10 cellular contexts compared by ENCODE assay signal in the genomic region with DNA sequence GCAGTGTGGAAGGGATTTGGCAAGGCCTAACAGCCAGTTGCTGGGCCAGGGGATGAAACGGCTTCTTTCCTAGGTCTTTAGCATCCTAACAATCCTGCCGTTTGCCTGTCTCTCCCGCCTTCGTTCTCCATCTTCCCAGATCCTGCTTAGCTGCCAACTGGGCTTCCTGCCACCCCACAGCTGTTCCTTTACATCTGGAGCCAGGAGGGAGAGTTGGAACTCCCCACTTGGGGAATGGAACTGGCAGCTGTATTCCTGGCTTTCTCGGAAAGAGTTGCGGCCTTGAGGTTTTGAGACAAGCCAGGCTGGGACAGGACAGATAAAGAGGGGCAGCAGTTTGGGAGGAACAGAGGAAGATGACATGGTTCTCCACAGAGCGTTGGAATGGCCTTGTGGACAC. TPM values are rescaled to one million over a fixed set of nuclear protein-coding genes. Genes with fewer than 3 reads are reported as not detected.
DNase-seq lines count a peak whose midpoint lies in the region; TF ChIP-seq lines count a peak whose summit lies in the region.
"Had no signal": no experiment of that assay in that cellular context is flagged by ENCODE, and none has a peak within 500 bp of the region (broad histone marks: within the 10 kb centered on the region; RNA-seq: fewer than 3 reads in every experiment).

No MANE protein-coding gene starts in this region.

- intact Hi-C loops in vagina (cut with DNase I), result loop anchor here (5.0 to 10.0 kb wide), 2 partner anchors 58 to 110 kb away; partner anchors contain the start of genes DCPS and ST3GAL4

- TF ChIP-seq POLR2A in vagina (IDR thresholded peaks at IDR 0.05), result no peak

- H3K4me3 ChIP-seq in right atrium auricular region, result no peak overlapping the region
- peak overlapping the region in 1 of 2 donors; percentile 52 for H3K4me3 ChIP-seq in vagina

- H3K9me3 ChIP-seq in right atrium auricular region (no peaks in the 10 kb centered on the region), vagina (no peaks in the 10 kb centered on the region)

- H3K27me3 ChIP-seq in right atrium auricular region, result no peaks in the 10 kb centered on the region
- no peaks in the 10 kb centered on the region for H3K27me3 ChIP-seq in vagina

- no peak for TF ChIP-seq CTCF in right atrium auricular region (IDR thresholded peaks at IDR 0.05)
- no peak for TF ChIP-seq CTCF in vagina (IDR thresholded peaks at IDR 0.05)

- H3K27ac ChIP-seq in cingulate gyrus (ENCODE audit: low read depth, low read length) (peak overlapping the region; percentile 82), right atrium auricular region (peak overlapping the region; percentile 88 to 94), vagina (peak overlapping the region; percentile 86)

- H3K36me3 ChIP-seq in right atrium auricular region (peaks cover 10% of the 10 kb centered on the region), vagina (peaks cover 0 to 3% of the 10 kb centered on the region in 2 donors)

- H3K4me1 ChIP-seq in right atrium auricular region (peaks cover 0 to 89% of the 10 kb centered on the region in 2 donors), vagina (peaks cover 53% of the 10 kb centered on the region)

- DNase-seq in right atrium auricular region (ENCODE audit: low spot score) (peak; percentile 90), pons (ENCODE audit: low spot score) (peak; percentile 90), vagina (ENCODE audit: extremely low spot score in 2 of 2) (peak in 1 of 2 donors; percentile 98), NCI-H2227 (lab: John Stamatoyannopoulos, UW; ENCODE audit: unreplicated experiment) (no peak), DMS79 treated with DMSO at 0.1 percent for 48 hours (lab: John Stamatoyannopoulos, UW) (no peak), cerebellum (ENCODE audit: low spot score) (no peak)
- DNase-seq: cortex of kidney; mesendoderm; stimulated activated CD4-positive, alpha-beta T cell treated with anti-CD3 and anti-CD28 coated beads, Interleukin-4, amount 100 ng/mL, for 4 hours had no signal

RNA-seq across cellular contexts. Expression of gene ST3GAL4, which starts 59.6 kb away (rescaled TPM):
- total RNA-seq in right atrium auricular region (100 to 1,000 TPM in 1 of 2 donors, 10 to 100 TPM in 1; 67.5 to 103 TPM), vagina (41.5 TPM), cerebellum (13.7 TPM)

Comparison
In these comparisons a context has a peak if more than half of its experiments do, and no peak if none do; other contexts are left out.
1. DNase-seq: peak in right atrium auricular region (single experiment) and pons (single experiment); none in NCI-H2227 (single experiment), DMS79 treated with DMSO at 0.1 percent for 48 hours (single experiment) and cerebellum (single experiment).
2. Peak in every context shown above with its lines, with median percentiles within 50 percentile points of each other: H3K27ac ChIP-seq.